9 cellular contexts compared by ENCODE assay signal in genomic region chr1:218674280-218674773, GRCh38.
DNase-seq lines count a peak whose midpoint lies in the region; ATAC-seq and TF ChIP-seq lines count a peak whose summit lies in the region.
"Had no signal": no experiment of that assay in that cellular context is flagged by ENCODE, and none has a peak within 500 bp of the region (broad histone marks: within the 10 kb centered on the region; RNA-seq: fewer than 3 reads in every experiment).

No MANE protein-coding gene starts in this region.

- no peak overlapping the region for H3K27ac ChIP-seq in MM.1S (ENCODE audit: low read length)
- H3K27ac ChIP-seq in mesendoderm (ENCODE audit: low read depth, low read length): no peak overlapping the region
- no peak overlapping the region for H3K27ac ChIP-seq in CD4-positive, alpha-beta T cell (ENCODE audit: low read depth, low read length)
- peak overlapping the region in 1 of 2 donors; percentile 19 for H3K27ac ChIP-seq in ascending aorta

- no peak overlapping the region for H3K23ac ChIP-seq in mesendoderm (ENCODE audit: low read length)

- no CpG with 5 or more reads among the region's 9 CpGs for WGBS in mesendoderm (ENCODE audit: extremely low coverage, insufficient coverage, low lambda C conversion rate)

- H2BK15ac ChIP-seq in mesendoderm (replicated peaks; ENCODE audit: low read depth): no peak overlapping the region

- CTCF ChIA-PET in CD4-positive, alpha-beta T cell (lab: Charles Lee): no interaction called here

- peak overlapping the region; percentile 5 for H3K18ac ChIP-seq in mesendoderm (ENCODE audit: low read length)

- no peak overlapping the region for H3K4me3 Mint-ChIP-seq in CD4-positive, alpha-beta T cell

- no peaks in the 10 kb centered on the region for H3K9me2 ChIP-seq in MM.1S (replicated peaks; ENCODE audit: insufficient read depth, low read length)

- POLR2A ChIA-PET in CD4-positive, alpha-beta T cell (lab: Charles Lee): no interaction called here

- no peak overlapping the region for H4K8ac ChIP-seq in mesendoderm (ENCODE audit: low read depth, low read length)

- no peak overlapping the region for H4K5ac ChIP-seq in mesendoderm (ENCODE audit: low read length)

- H3K9me3 ChIP-seq in MM.1S (replicated peaks; ENCODE audit: insufficient read depth, low read length): no peaks in the 10 kb centered on the region
- no peaks in the 10 kb centered on the region for H3K9me3 ChIP-seq in BE2C
- H3K9me3 ChIP-seq in CD4-positive, alpha-beta T cell (ENCODE audit: control insufficient read depth, low read length): peaks cover 3% of the 10 kb centered on the region
- no peaks in the 10 kb centered on the region for H3K9me3 ChIP-seq in ascending aorta
- H3K9me3 ChIP-seq: esophagus squamous epithelium had no signal

- H3K79me1 ChIP-seq in mesendoderm (ENCODE audit: low read length): no peaks in the 10 kb centered on the region

- H4K20me1 ChIP-seq in MM.1S (ENCODE audit: insufficient read depth, low read length): no peaks in the 10 kb centered on the region

- H3K4me1 ChIP-seq in MM.1S (ENCODE audit: low read length) (no peaks in the 10 kb centered on the region), mesendoderm (ENCODE audit: control insufficient read depth, low read depth, low read length) (peaks cover 3% of the 10 kb centered on the region), BE2C (no peaks in the 10 kb centered on the region; the same call in 1 of the 2 replicates), ascending aorta (no peaks in the 10 kb centered on the region)

- no peaks in the 10 kb centered on the region for H3K79me2 ChIP-seq in MM.1S (ENCODE audit: low read length)
- H3K79me2 ChIP-seq in mesendoderm (ENCODE audit: control insufficient read depth, insufficient read depth, low read length): no peaks in the 10 kb centered on the region

- no peaks in the 10 kb centered on the region for H3K4me1 Mint-ChIP-seq in CD4-positive, alpha-beta T cell (ENCODE audit: low read depth)

- H3F3A ChIP-seq in MM.1S (ENCODE audit: insufficient read depth, low read length): no peaks in the 10 kb centered on the region

- H3K36me3 ChIP-seq in MM.1S (replicated peaks; ENCODE audit: insufficient read depth, low read length) (no peaks in the 10 kb centered on the region), mesendoderm (ENCODE audit: control insufficient read depth, insufficient read depth, low read length) (no peaks in the 10 kb centered on the region), BE2C (no peaks in the 10 kb centered on the region), ascending aorta (no peaks in the 10 kb centered on the region)
- H3K36me3 ChIP-seq: esophagus squamous epithelium had no signal

- no peak overlapping the region for H3K27ac Mint-ChIP-seq in CD4-positive, alpha-beta T cell

- H3K4me2 ChIP-seq in MM.1S (ENCODE audit: low read depth, low read length) (no peak overlapping the region), mesendoderm (ENCODE audit: low read length) (no peak overlapping the region)

- H2AK5ac ChIP-seq in mesendoderm (ENCODE audit: low read length): no peak overlapping the region

- H3K9me3 Mint-ChIP-seq in CD4-positive, alpha-beta T cell: peaks cover 4% of the 10 kb centered on the region

- no peak overlapping the region for H2AFZ ChIP-seq in MM.1S (ENCODE audit: low read length)

- H3K4me3 ChIP-seq in MM.1S (ENCODE audit: low read length): no peak overlapping the region
- no peak overlapping the region for H3K4me3 ChIP-seq in mesendoderm (ENCODE audit: low read length)
- no peak overlapping the region for H3K4me3 ChIP-seq in BE2C (ENCODE audit: low read depth, low read length)
- H3K4me3 ChIP-seq in ascending aorta: peak overlapping the region in 1 of 2 donors; percentile 16

- no peak overlapping the region for H3K4ac ChIP-seq in mesendoderm (ENCODE audit: low read depth, low read length)

- no peaks in the 10 kb centered on the region for H3K36me3 Mint-ChIP-seq in CD4-positive, alpha-beta T cell (ENCODE audit: low read depth)

- TF ChIP-seq CTCF in MM.1S (IDR thresholded peaks at IDR 0.05; ENCODE audit: low read length): no peak
- TF ChIP-seq CTCF in BE2C (IDR thresholded peaks at IDR 0.05; ENCODE audit: low read depth, low read length): no peak
- no peak for TF ChIP-seq CTCF in CD4-positive, alpha-beta T cell (IDR thresholded peaks at IDR 0.05)
- TF ChIP-seq CTCF in ascending aorta (IDR thresholded peaks at IDR 0.05): peak in 1 of 3 experiments; percentile 7

- intact Hi-C loops in CD4-positive, alpha-beta T cell (cut with DNase I, micrococcal nuclease): no loop called here
- intact Hi-C loops in ascending aorta (cut with DNase I): no loop called here

- no peak overlapping the region for H2BK120ac ChIP-seq in mesendoderm (ENCODE audit: low read depth, low read length)

- H3K9ac ChIP-seq in MM.1S (ENCODE audit: low read length) (no peak overlapping the region), mesendoderm (ENCODE audit: low read length) (no peak overlapping the region)

- H2BK5ac ChIP-seq in mesendoderm (ENCODE audit: low read length): peak overlapping the region; percentile 4

- DNase-seq in AG20443 (ENCODE audit: low spot score): peak; percentile 65
- peak; percentile 6 for DNase-seq in MM.1S
- peak; percentile 75 for DNase-seq in ecto neural progenitor cell (ENCODE audit: low spot score)
- peak; percentile 98 for DNase-seq in mesendoderm
- no peak for DNase-seq in BE2C
- no peak for DNase-seq in CD4-positive, alpha-beta T cell
- DNase-seq in ascending aorta (ENCODE audit: low spot score in 2 of 2): no peak
- DNase-seq: esophagus squamous epithelium had no signal

- peak overlapping the region; percentile 54 for H3K56ac ChIP-seq in mesendoderm (ENCODE audit: low read length)

- H3K27me3 Mint-ChIP-seq in CD4-positive, alpha-beta T cell: no peaks in the 10 kb centered on the region

- H3K27me3 ChIP-seq in MM.1S (replicated peaks; ENCODE audit: insufficient read depth, low read length): no peaks in the 10 kb centered on the region
- no peaks in the 10 kb centered on the region for H3K27me3 ChIP-seq in mesendoderm (ENCODE audit: insufficient read depth, low read length, poor library complexity)
- no peaks in the 10 kb centered on the region for H3K27me3 ChIP-seq in BE2C
- H3K27me3 ChIP-seq in CD4-positive, alpha-beta T cell (ENCODE audit: control insufficient read depth, insufficient read depth, low read length): no peaks in the 10 kb centered on the region
- H3K27me3 ChIP-seq in ascending aorta: no peaks in the 10 kb centered on the region
- H3K27me3 ChIP-seq: esophagus squamous epithelium had no signal

- no peak for ATAC-seq in HG02870 (IDR thresholded peaks at IDR 0.05; ENCODE audit: unreplicated experiment)
- ATAC-seq in CD4-positive, alpha-beta T cell (ENCODE audit: poor library complexity): no peak

Comparison
In these comparisons a context has a peak if more than half of its experiments do, and no peak if none do; other contexts are left out.
1. DNase-seq: peak in AG20443 (single experiment), MM.1S (single experiment), ecto neural progenitor cell (single experiment) and mesendoderm (single experiment); none in BE2C (single experiment), CD4-positive, alpha-beta T cell (0 of 10) and ascending aorta (0 of 2).